Comparison of ENCODE assay signal across 8 cellular contexts in genomic region chr16:84738255-84739038, GRCh38. TPM values are rescaled to one million over a fixed set of nuclear protein-coding genes. Genes with fewer than 3 reads are reported as not detected.
DNase-seq lines count a peak whose midpoint lies in the region; ATAC-seq and TF ChIP-seq lines count a peak whose summit lies in the region.

No MANE protein-coding gene starts in this region.

- intact Hi-C loops in dendritic cell treated with granulocyte-macrophage colony-stimulating factor and Interleukin-4, amounts not matched to agents 40 ng/mL and 50 ng/mL, for 4 days (cut with micrococcal nuclease) = no loop called here
- intact Hi-C loops in right lobe of liver (cut with DNase I) = no loop called here

- H3K36me3 Mint-ChIP-seq in dendritic cell treated with granulocyte-macrophage colony-stimulating factor and Interleukin-4, amounts not matched to agents 40 ng/mL and 50 ng/mL, for 4 days (ENCODE audit: low read depth) = peaks cover 69% of the 10 kb centered on the region

- H3K9me3 ChIP-seq in right lobe of liver = no peaks in the 10 kb centered on the region

- H3K4me3 ChIP-seq in right lobe of liver = no peak overlapping the region

- no peak overlapping the region for H3K27ac Mint-ChIP-seq in dendritic cell treated with granulocyte-macrophage colony-stimulating factor and Interleukin-4, amounts not matched to agents 40 ng/mL and 50 ng/mL, for 4 days

- H3K27me3 Mint-ChIP-seq in dendritic cell treated with granulocyte-macrophage colony-stimulating factor and Interleukin-4, amounts not matched to agents 40 ng/mL and 50 ng/mL, for 4 days = no peaks in the 10 kb centered on the region

- 21% methylated on average over 8 of the region's 8 CpGs for WGBS in right lobe of liver (ENCODE audit: insufficient coverage, low coverage, low lambda C conversion rate, missing lambda C conversion rate)

- H3K9me3 Mint-ChIP-seq in dendritic cell treated with granulocyte-macrophage colony-stimulating factor and Interleukin-4, amounts not matched to agents 40 ng/mL and 50 ng/mL, for 4 days = no peaks in the 10 kb centered on the region

- peak; percentile 62 for ATAC-seq in HG03039 (IDR thresholded peaks at IDR 0.05; ENCODE audit: unreplicated experiment)
- ATAC-seq in right lobe of liver = peak; percentile 55 to 67 (median 60)

- H3K27me3 ChIP-seq in right lobe of liver = no peaks in the 10 kb centered on the region

- TF ChIP-seq POLR2A in right lobe of liver (IDR thresholded peaks at IDR 0.05) = no peak

- no peaks in the 10 kb centered on the region for H3K36me3 ChIP-seq in right lobe of liver

- DNase-seq in activated gamma-delta T cell treated with Interleukin-2 at 50 U/mL for 16 hours = peak; percentile 74
- no peak for DNase-seq in activated gamma-delta T cell (lab: John Stamatoyannopoulos, UW)
- DNase-seq in NCI-H526 (lab: John Stamatoyannopoulos, UW) = peak; percentile 25 to 77
- DNase-seq in activated CD4-positive, alpha-beta T cell treated with anti-CD3 and anti-CD28 coated beads, Interleukin-2, amount 50 U/mL, for 1 hour = peak; percentile 72
- peak; percentile 67 to 76 (median 70) for DNase-seq in right lobe of liver
- peak; percentile 50 to 76 (median 52) for DNase-seq in stimulated activated CD4-positive, alpha-beta T cell treated with anti-CD3 and anti-CD28 coated beads, TNF-alpha, amount 100 ng/mL, for 48 hours (ENCODE audit: low read depth in 3 of 3)

- peak; percentile 76 to 92 (median 89) for TF ChIP-seq CTCF in right lobe of liver (IDR thresholded peaks at IDR 0.05)

- peak overlapping the region; percentile 40 for H3K4me3 Mint-ChIP-seq in dendritic cell treated with granulocyte-macrophage colony-stimulating factor and Interleukin-4, amounts not matched to agents 40 ng/mL and 50 ng/mL, for 4 days

- peaks cover 64% of the 10 kb centered on the region for H3K4me1 Mint-ChIP-seq in dendritic cell treated with granulocyte-macrophage colony-stimulating factor and Interleukin-4, amounts not matched to agents 40 ng/mL and 50 ng/mL, for 4 days (ENCODE audit: low read depth)

- H3K4me1 ChIP-seq in right lobe of liver = peaks cover 0 to 82% (median 38%) of the 10 kb centered on the region in 4 donors

- H3K27ac ChIP-seq in right lobe of liver = peak overlapping the region in 1 of 3 donors; percentile 70

RNA-seq across cellular contexts. Expression of gene USP10, which starts 38.6 kb away (rescaled TPM):
- total RNA-seq in right lobe of liver = 10 to 100 TPM; 41.5 to 53.2 (median 44.6) TPM
